1 cellular context compared by ENCODE assay signal in the genomic region with DNA sequence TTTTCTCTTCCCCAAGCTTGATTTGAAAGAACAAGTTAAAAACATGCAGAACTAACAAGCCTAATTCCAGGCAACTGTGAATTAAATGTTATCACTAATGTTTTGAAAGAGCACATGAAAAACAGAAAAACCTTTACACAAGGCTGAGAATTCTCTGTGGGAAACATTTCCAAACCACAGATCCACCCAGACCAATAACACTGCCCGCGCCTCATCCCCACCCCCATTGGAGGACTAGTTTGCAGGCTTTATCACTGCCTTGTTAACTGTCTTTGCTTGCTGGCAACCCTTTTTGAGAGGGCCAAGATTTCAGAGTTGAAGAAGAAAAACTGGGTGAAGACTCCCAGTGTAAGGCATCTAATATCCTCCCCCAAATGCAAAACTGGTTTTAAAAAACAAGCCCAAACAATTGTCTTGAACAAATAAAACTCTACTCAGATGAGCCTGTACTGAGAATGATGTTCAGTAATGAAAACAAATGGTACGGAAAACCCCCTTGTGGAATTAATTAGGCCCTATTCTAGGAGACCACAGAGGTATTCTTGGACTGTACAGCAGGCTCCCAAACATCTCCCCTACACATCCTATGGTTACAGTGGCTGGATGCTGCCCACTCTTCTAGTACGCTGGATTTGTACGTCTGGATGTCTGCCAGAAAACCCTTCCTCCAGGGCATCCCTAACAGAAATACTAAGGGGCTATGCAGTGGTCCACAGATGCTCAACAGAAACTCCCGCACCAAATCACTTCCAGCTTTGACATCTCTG.
TF ChIP-seq lines count a peak whose summit lies in the region.

No MANE protein-coding gene starts in this region.

TF ChIP-seq in GM12878, 131 proteins besides CTCF, POLR2A, EP300 and RAD21 (continued from another document):
- TF ChIP-seq, protein P1, sequence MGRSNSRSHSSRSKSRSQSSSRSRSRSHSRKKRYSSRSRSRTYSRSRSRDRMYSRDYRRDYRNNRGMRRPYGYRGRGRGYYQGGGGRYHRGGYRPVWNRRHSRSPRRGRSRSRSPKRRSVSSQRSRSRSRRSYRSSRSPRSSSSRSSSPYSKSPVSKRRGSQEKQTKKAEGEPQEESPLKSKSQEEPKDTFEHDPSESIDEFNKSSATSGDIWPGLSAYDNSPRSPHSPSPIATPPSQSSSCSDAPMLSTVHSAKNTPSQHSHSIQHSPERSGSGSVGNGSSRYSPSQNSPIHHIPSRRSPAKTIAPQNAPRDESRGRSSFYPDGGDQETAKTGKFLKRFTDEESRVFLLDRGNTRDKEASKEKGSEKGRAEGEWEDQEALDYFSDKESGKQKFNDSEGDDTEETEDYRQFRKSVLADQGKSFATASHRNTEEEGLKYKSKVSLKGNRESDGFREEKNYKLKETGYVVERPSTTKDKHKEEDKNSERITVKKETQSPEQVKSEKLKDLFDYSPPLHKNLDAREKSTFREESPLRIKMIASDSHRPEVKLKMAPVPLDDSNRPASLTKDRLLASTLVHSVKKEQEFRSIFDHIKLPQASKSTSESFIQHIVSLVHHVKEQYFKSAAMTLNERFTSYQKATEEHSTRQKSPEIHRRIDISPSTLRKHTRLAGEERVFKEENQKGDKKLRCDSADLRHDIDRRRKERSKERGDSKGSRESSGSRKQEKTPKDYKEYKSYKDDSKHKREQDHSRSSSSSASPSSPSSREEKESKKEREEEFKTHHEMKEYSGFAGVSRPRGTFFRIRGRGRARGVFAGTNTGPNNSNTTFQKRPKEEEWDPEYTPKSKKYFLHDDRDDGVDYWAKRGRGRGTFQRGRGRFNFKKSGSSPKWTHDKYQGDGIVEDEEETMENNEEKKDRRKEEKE (IDR thresholded peaks at IDR 0.05), result no peak
- TF ChIP-seq NRF1 (conservative IDR thresholded peaks at IDR 0.05; ENCODE audit: low read depth, low read length), result no peak
